8 cellular contexts compared by ENCODE assay signal in the genomic region with DNA sequence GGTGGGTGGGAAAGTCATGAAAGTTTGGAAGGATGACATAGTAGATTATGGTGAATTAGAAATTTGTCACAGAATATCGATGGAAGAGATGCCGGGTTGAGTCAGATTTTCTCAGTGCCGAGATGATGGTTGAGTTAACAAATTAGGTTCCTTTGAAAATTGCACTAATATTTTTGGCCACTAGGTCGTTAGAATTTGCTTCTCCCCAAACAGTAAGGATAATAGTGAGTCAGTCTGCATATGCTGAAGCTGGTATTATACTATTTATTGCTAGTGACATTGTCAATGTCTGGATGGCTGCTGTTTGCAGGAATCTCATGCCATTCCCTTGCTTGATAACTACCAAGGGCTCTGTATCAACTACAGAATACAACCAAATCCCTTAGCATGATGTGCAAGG. TPM values are rescaled to one million over a fixed set of nuclear protein-coding genes. Genes with fewer than 3 reads are reported as not detected.
DNase-seq lines count a peak whose midpoint lies in the region; ATAC-seq and TF ChIP-seq lines count a peak whose summit lies in the region.

No MANE protein-coding gene starts in this region.

- H3K23ac ChIP-seq in mesendoderm (ENCODE audit: low read length): no peak overlapping the region

- no peak overlapping the region for H2BK15ac ChIP-seq in mesendoderm (replicated peaks; ENCODE audit: low read depth)

- H3K27me3 ChIP-seq in adipocyte (replicated peaks; ENCODE audit: control insufficient read depth, insufficient read depth, low read length): peaks cover 25% of the 10 kb centered on the region
- no peaks in the 10 kb centered on the region for H3K27me3 ChIP-seq in mesendoderm (ENCODE audit: insufficient read depth, low read length, poor library complexity)

- no peak overlapping the region for H3K4me2 ChIP-seq in mesendoderm (ENCODE audit: low read length)

- H3K27ac Mint-ChIP-seq in HFFc6: no peak overlapping the region
- H3K27ac Mint-ChIP-seq in stimulated activated memory B cell treated with anti-CD40 and anti-IgM and Interleukin-4, amounts not matched to agents 10 μg/mL and 1 μg/mL and 100 μg/mL, for 72 hours: no peak overlapping the region

- H3K79me1 ChIP-seq in mesendoderm (ENCODE audit: low read length): no peaks in the 10 kb centered on the region

- no CpG with 5 or more reads among the region's 4 CpGs for WGBS in mesendoderm (ENCODE audit: extremely low coverage, insufficient coverage, low lambda C conversion rate)

- ATAC-seq in stimulated activated memory B cell treated with anti-CD40 and anti-IgM and Interleukin-4, amounts not matched to agents 10 μg/mL and 1 μg/mL and 100 μg/mL, for 72 hours: no peak
- ATAC-seq in HG03432 (IDR thresholded peaks at IDR 0.05; ENCODE audit: unreplicated experiment): no peak
- no peak for ATAC-seq in GM19455 (IDR thresholded peaks at IDR 0.05; ENCODE audit: unreplicated experiment)

- H3K18ac ChIP-seq in mesendoderm (ENCODE audit: low read length): no peak overlapping the region

- no peak overlapping the region for H3K56ac ChIP-seq in mesendoderm (ENCODE audit: low read length)

- H3K9ac ChIP-seq in adipocyte (ENCODE audit: low read length) (no peak overlapping the region), mesendoderm (ENCODE audit: low read length) (no peak overlapping the region)

- H3K9me3 Mint-ChIP-seq in HFFc6: no peaks in the 10 kb centered on the region
- H3K9me3 Mint-ChIP-seq in stimulated activated memory B cell treated with anti-CD40 and anti-IgM and Interleukin-4, amounts not matched to agents 10 μg/mL and 1 μg/mL and 100 μg/mL, for 72 hours: peaks cover 2% of the 10 kb centered on the region

- H3K4me3 ChIP-seq in adipocyte (ENCODE audit: low read length): no peak overlapping the region
- no peak overlapping the region for H3K4me3 ChIP-seq in mesendoderm (ENCODE audit: low read length)

- H2AK5ac ChIP-seq in mesendoderm (ENCODE audit: low read length): no peak overlapping the region

- peaks cover 2% of the 10 kb centered on the region; the same call in 1 of the 2 replicates for H3K4me1 Mint-ChIP-seq in HFFc6 (ENCODE audit: low read depth)
- no peaks in the 10 kb centered on the region for H3K4me1 Mint-ChIP-seq in stimulated activated memory B cell treated with anti-CD40 and anti-IgM and Interleukin-4, amounts not matched to agents 10 μg/mL and 1 μg/mL and 100 μg/mL, for 72 hours

- H3K36me3 ChIP-seq in adipocyte (ENCODE audit: control insufficient read depth, insufficient read depth, low read length, severe bottlenecking): no peaks in the 10 kb centered on the region
- no peaks in the 10 kb centered on the region for H3K36me3 ChIP-seq in mesendoderm (ENCODE audit: control insufficient read depth, insufficient read depth, low read length)

- DNase-seq in Daoy (ENCODE audit: low read depth): peak; percentile 2
- DNase-seq in HFFc6: peak; percentile 21
- peak; percentile 10 for DNase-seq in adipocyte (ENCODE audit: low read depth)
- peak; percentile 15 for DNase-seq in mesendoderm
- no peak for DNase-seq in stimulated activated naive CD4-positive, alpha-beta T cell treated with Interleukin-2 at 50 U/mL for 16 hours (lab: John Stamatoyannopoulos, UW)

- H4K5ac ChIP-seq in mesendoderm (ENCODE audit: low read length): no peak overlapping the region

- no peak overlapping the region for H2BK5ac ChIP-seq in mesendoderm (ENCODE audit: low read length)

- peaks cover 5% of the 10 kb centered on the region; the same call in 1 of the 2 replicates for H3K27me3 Mint-ChIP-seq in HFFc6 (ENCODE audit: insufficient read depth)
- peaks cover 47% of the 10 kb centered on the region for H3K27me3 Mint-ChIP-seq in stimulated activated memory B cell treated with anti-CD40 and anti-IgM and Interleukin-4, amounts not matched to agents 10 μg/mL and 1 μg/mL and 100 μg/mL, for 72 hours

- no peak overlapping the region for H4K8ac ChIP-seq in mesendoderm (ENCODE audit: low read depth, low read length)

- no peaks in the 10 kb centered on the region for H3K36me3 Mint-ChIP-seq in HFFc6 (ENCODE audit: low read depth)
- no peaks in the 10 kb centered on the region for H3K36me3 Mint-ChIP-seq in stimulated activated memory B cell treated with anti-CD40 and anti-IgM and Interleukin-4, amounts not matched to agents 10 μg/mL and 1 μg/mL and 100 μg/mL, for 72 hours

- H3K9me3 ChIP-seq in adipocyte (ENCODE audit: control insufficient read depth, low read length): no peaks in the 10 kb centered on the region

- no peak overlapping the region for H2BK120ac ChIP-seq in mesendoderm (ENCODE audit: low read depth, low read length)

- H3K4me3 Mint-ChIP-seq in HFFc6: no peak overlapping the region
- H3K4me3 Mint-ChIP-seq in stimulated activated memory B cell treated with anti-CD40 and anti-IgM and Interleukin-4, amounts not matched to agents 10 μg/mL and 1 μg/mL and 100 μg/mL, for 72 hours: no peak overlapping the region

- H3K27ac ChIP-seq in mesendoderm (ENCODE audit: low read depth, low read length): no peak overlapping the region

- peak; percentile 75 for TF ChIP-seq CTCF in HFFc6 (IDR thresholded peaks at IDR 0.05)

- H3K4me1 ChIP-seq in adipocyte (ENCODE audit: control insufficient read depth, insufficient read depth, low read length): no peaks in the 10 kb centered on the region
- H3K4me1 ChIP-seq in mesendoderm (ENCODE audit: control insufficient read depth, low read depth, low read length): no peaks in the 10 kb centered on the region

- H3K79me2 ChIP-seq in mesendoderm (ENCODE audit: control insufficient read depth, insufficient read depth, low read length): no peaks in the 10 kb centered on the region

- no peak overlapping the region for H3K4ac ChIP-seq in mesendoderm (ENCODE audit: low read depth, low read length)

RNA-seq across cellular contexts. Expression of gene MINDY3, which starts 37.7 kb away (rescaled TPM):
- total RNA-seq in Daoy (2014; rRNA removed; shearing (Covaris generic)): 21.2 and 24.7 TPM in 2 replicates
- 10 to 100 TPM; 25.2 to 31.4 (median 28.4) TPM for total RNA-seq in HFFc6 (2021; fragmentation: NEBNext Ultra II Directional; extraction: Animal tissue kit (Norgen Biotek cat#: 25700))
- polyA plus RNA-seq in mesendoderm (2013, experiment 1 of 2): 13.3 TPM
- polyA plus RNA-seq in mesendoderm (2013, experiment 2 of 2): 13.2 TPM
